ENCODE assay signal across 8 cellular contexts in the genomic region with DNA sequence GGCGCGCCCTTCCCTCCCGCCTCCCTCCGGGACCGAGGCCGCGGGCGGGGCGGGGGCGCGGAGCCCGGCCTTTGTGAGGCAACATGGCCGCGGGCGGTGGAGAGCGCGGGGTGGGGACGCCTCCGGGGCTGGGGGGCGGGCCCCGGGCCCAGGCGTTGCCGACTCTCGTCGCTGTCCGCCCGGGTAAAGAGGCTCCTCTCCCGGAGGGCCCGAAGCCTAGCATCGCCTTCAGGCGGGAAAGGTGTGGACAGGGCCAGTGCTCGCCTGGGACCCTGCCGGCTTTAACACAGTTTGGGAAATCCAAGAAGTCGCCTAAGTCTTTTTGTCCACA. TPM values are rescaled to one million over a fixed set of nuclear protein-coding genes. Genes with fewer than 3 reads are reported as not detected.
DNase-seq lines count a peak whose midpoint lies in the region; ATAC-seq and TF ChIP-seq lines count a peak whose summit lies in the region.

No MANE protein-coding gene starts in this region.

- H3K27me3 Mint-ChIP-seq in CD14-positive monocyte (ENCODE audit: low read depth in 3 of 3) = no peaks in the 10 kb centered on the region

- intact Hi-C loops in CD14-positive monocyte (cut with micrococcal nuclease) = loop anchor here in 1 of 2 donors (2.0 to 5.0 kb wide), 2 partner anchors 36 to 58 kb away; a partner anchor contains a TSS

- DNase-seq in CD14-positive monocyte (ENCODE audit: low spot score) = peak; percentile 53
- peak; percentile 78 for DNase-seq in GM19238 (ENCODE audit: insufficient read length, low spot score)
- peak; percentile 32 for DNase-seq in SK-N-DZ (ENCODE audit: low spot score)
- peak; percentile 22 for DNase-seq in amniotic epithelial cell (ENCODE audit: low read depth)
- peak; percentile 73 for DNase-seq in hepatic stellate cell (ENCODE audit: low spot score)
- no peak for DNase-seq in skeletal muscle cell (ENCODE audit: low read depth)
- no peak for DNase-seq in middle frontal gyrus (ENCODE audit: extremely low spot score, low spot score)

- H3K36me3 Mint-ChIP-seq in CD14-positive monocyte = peaks cover 3 to 8% of the 10 kb centered on the region in 2 donors

- H3K4me3 ChIP-seq in skeletal muscle cell (ENCODE audit: low read depth, low read length) = peak overlapping the region; percentile 86

- peaks cover 37% of the 10 kb centered on the region for H3K4me1 Mint-ChIP-seq in CD14-positive monocyte

- peak overlapping the region; percentile 74 to 88 for H3K4me3 Mint-ChIP-seq in CD14-positive monocyte

- no peak for TF ChIP-seq CTCF in CD14-positive monocyte (IDR thresholded peaks at IDR 0.05)

- H3K27ac Mint-ChIP-seq in CD14-positive monocyte = peak overlapping the region in 6 of 7 donors; percentile 15 to 87 (median 82)

- peak; percentile 50 for ATAC-seq in HG03342 (IDR thresholded peaks at IDR 0.05; ENCODE audit: unreplicated experiment)

- no peaks in the 10 kb centered on the region for H3K9me3 Mint-ChIP-seq in CD14-positive monocyte

RNA-seq across cellular contexts. Expression of a gene that starts 0.4 kb away (rescaled TPM):
- polyA plus RNA-seq in CD14-positive monocyte = 1 to 10 TPM; 1.2 to 1.4 TPM
- 34.1 and 34.7 TPM in 2 replicates for polyA plus RNA-seq in SK-N-DZ (2014; cell fraction: cytosol; rRNA removed)
- 174 and 249 TPM in 2 replicates for polyA plus RNA-seq in SK-N-DZ (2014; cell fraction: nucleus; rRNA removed)

RNA-seq across cellular contexts. Expression of a gene that starts 35.5 kb away (rescaled TPM):
- polyA plus RNA-seq in CD14-positive monocyte = 10 to 100 TPM; 45.0 to 47.4 TPM
- 1,231 and 1,346 TPM in 2 replicates for polyA plus RNA-seq in SK-N-DZ (2014; cell fraction: cytosol; rRNA removed)
- 922 and 1,167 TPM in 2 replicates for polyA plus RNA-seq in SK-N-DZ (2014; cell fraction: nucleus; rRNA removed)

RNA-seq across cellular contexts. Expression of a gene that starts 36.6 kb away (rescaled TPM):
- polyA plus RNA-seq in CD14-positive monocyte = 10 to 100 TPM; 20.1 to 23.5 TPM
- polyA plus RNA-seq in SK-N-DZ (2014; cell fraction: cytosol; rRNA removed) = 46.2 and 86.0 TPM in 2 replicates
- polyA plus RNA-seq in SK-N-DZ (2014; cell fraction: nucleus; rRNA removed) = 526 and 564 TPM in 2 replicates

RNA-seq across cellular contexts. Expression of a gene that starts 51.2 kb away (rescaled TPM):
- 1 to 10 TPM in 1 of 2 donors, under 1 TPM in 1; 0.73 to 1.1 TPM for polyA plus RNA-seq in CD14-positive monocyte
- polyA plus RNA-seq in SK-N-DZ (2014; cell fraction: cytosol; rRNA removed) = 10.4 and 14.8 TPM in 2 replicates
- 110 and 161 TPM in 2 replicates for polyA plus RNA-seq in SK-N-DZ (2014; cell fraction: nucleus; rRNA removed)

RNA-seq across cellular contexts. Expression of a gene that starts 59.5 kb away (rescaled TPM):
- polyA plus RNA-seq in CD14-positive monocyte = 10 to 100 TPM; 56.4 to 58.2 TPM
- 18.5 and 19.8 TPM in 2 replicates for polyA plus RNA-seq in SK-N-DZ (2014; cell fraction: cytosol; rRNA removed)
- polyA plus RNA-seq in SK-N-DZ (2014; cell fraction: nucleus; rRNA removed) = 14.9 and 19.5 TPM in 2 replicates

Comparison
In these comparisons a context has a peak if more than half of its experiments do, and no peak if none do; other contexts are left out.
1. DNase-seq: peak in CD14-positive monocyte (single experiment), GM19238 (single experiment), SK-N-DZ (single experiment), amniotic epithelial cell (single experiment) and hepatic stellate cell (single experiment); none in skeletal muscle cell (single experiment) and middle frontal gyrus (single experiment).